In the genomic region with DNA sequence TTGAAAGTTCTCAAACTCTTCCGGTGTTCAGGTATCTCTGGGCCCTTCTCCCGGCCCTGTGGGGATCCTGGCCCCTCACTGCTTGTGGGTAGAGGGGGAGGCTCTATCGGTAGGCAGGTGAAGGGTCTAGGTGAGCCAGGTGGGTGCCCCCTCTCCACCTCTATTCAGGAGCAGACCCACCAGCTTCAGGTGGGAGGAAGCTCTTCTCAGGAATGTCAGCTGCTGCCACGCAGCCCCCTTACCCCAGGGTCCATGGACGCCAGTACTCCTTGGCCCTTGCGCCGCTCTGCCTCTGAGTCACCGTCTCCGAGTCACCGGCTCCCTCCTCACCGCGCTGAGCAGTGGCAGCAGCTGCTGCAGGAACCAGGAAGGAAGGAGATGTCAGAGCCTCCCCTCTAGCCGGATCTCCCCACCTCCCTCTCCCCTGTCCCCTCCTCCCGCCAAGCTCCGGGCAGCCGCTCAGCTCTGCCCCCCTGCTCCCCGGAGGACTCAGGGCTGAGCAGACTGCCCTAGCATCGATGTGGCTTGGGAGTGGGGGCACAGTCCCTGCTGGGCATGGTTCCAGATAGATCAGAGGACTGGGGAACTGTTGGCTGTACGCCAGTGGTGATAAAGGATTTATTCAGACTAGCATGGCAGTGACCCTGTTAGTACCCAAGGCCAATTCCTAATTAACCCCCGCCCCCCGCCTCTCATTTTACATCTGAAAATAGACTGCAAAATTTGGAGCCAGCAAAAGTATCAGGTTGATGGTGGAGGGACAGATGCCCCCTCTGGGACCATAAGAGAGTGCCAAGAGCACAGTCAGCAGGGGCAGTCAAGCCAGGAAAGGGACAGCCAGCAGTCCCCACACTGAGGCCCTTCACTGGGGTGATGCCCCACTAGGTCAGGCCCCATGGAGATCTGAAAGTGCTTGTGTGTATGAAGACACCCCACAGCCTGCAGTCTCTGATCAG, we compare ENCODE assay signal across 7 cellular contexts.
DNase-seq lines count a peak whose midpoint lies in the region; ATAC-seq and TF ChIP-seq lines count a peak whose summit lies in the region.

A gene with protein sequence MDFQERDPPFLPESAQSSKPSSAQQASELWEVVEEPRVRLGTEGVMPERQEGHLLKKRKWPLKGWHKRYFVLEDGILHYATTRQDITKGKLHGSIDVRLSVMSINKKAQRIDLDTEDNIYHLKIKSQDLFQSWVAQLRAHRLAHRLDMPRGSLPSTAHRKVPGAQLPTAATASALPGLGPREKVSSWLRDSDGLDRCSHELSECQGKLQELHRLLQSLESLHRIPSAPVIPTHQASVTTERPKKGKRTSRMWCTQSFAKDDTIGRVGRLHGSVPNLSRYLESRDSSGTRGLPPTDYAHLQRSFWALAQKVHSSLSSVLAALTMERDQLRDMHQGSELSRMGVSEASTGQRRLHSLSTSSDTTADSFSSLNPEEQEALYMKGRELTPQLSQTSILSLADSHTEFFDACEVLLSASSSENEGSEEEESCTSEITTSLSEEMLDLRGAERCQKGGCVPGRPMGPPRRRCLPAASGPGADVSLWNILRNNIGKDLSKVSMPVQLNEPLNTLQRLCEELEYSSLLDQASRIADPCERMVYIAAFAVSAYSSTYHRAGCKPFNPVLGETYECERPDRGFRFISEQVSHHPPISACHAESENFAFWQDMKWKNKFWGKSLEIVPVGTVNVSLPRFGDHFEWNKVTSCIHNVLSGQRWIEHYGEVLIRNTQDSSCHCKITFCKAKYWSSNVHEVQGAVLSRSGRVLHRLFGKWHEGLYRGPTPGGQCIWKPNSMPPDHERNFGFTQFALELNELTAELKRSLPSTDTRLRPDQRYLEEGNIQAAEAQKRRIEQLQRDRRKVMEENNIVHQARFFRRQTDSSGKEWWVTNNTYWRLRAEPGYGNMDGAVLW (minus strand): TSS at position 371 of the 956 bp plus-strand sequence. CDS start 1,516 bp downstream, outside the sequence.

- TF ChIP-seq CTCF in WI38 (IDR thresholded peaks at IDR 0.05; ENCODE audit: low read depth, low read length) (no peak), cardiac fibroblast (IDR thresholded peaks at IDR 0.05; ENCODE audit: low read depth, low read length) (no peak)

- ATAC-seq in GM18498 (IDR thresholded peaks at IDR 0.05; ENCODE audit: unreplicated experiment) (peak; percentile 87), HG03064 (IDR thresholded peaks at IDR 0.05; ENCODE audit: low read depth, unreplicated experiment) (peak; percentile 72)

- DNase-seq in NCI-H2196 treated with DMSO at 0.1 percent for 48 hours (lab: John Stamatoyannopoulos, UW; ENCODE audit: unreplicated experiment), result peak; percentile 84
- peak; percentile 81 to 86 for DNase-seq in cardiac fibroblast (ENCODE audit: low read depth in 2 of 2)
- DNase-seq in iris pigment epithelial cell (ENCODE audit: low read depth), result peak; percentile 76
- peak; percentile 52 to 58 for DNase-seq in stimulated activated CD4-positive, alpha-beta T cell treated with anti-CD3 and anti-CD28 coated beads, Interleukin-12 subunit alpha, Interleukin-12 subunit beta, amount 100 ng/mL, for 24 hours (ENCODE audit: low read depth in 2 of 2)

- H3K4me3 ChIP-seq in WI38 (ENCODE audit: low read depth, low read length), result peak within 1 kb of the TSS; percentile 72
- peak within 1 kb of the TSS; percentile 64 to 74 for H3K4me3 ChIP-seq in cardiac fibroblast (replicated peaks in 1 of 2; ENCODE audit: low read depth in 2 of 2, low read length in 2 of 2)

Comparison
In these comparisons a context has a peak if more than half of its experiments do, and no peak if none do; other contexts are left out.
1. Peak in every context shown above with its lines: DNase-seq, ATAC-seq and H3K4me3 ChIP-seq.